In the genomic region with DNA sequence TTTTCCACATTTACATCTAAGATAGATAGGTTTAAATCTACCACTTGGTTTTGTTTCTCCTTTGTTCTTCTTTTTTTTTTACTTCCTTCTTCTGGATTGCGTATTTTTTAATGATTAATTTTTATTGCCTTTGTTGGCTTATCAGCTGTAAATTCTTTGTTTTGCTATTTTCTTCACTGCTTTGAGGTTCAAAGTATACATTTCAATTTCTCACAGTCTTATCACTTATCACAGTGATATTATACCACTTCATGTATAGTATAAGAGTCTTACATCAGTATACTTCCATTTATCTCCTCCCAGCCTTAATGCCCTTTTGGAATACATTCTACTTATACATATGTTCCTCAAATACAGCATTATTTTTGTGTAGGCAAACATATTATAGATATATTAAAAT, we compare ENCODE assay signal across 10 cellular contexts.
"Had no signal": no experiment of that assay in that cellular context is flagged by ENCODE, and none has a peak within 500 bp of the region (broad histone marks: within the 10 kb centered on the region; RNA-seq: fewer than 3 reads in every experiment).

No MANE protein-coding gene starts in this region.

- H3K27ac Mint-ChIP-seq: activated naive CD8-positive, alpha-beta T cell treated with anti-CD3 and anti-CD28 coated beads for 36 hours; T-helper 1 cell treated with Interleukin-12 subunit alpha and Interleukin-12 subunit beta and Interleukin-4 antibody, amounts not matched to agents 30 μg/mL and 1 μg/mL, for 36 hours had no signal

- H3K36me3 ChIP-seq: brain microvascular endothelial cell had no signal

- DNase-seq: activated CD4-positive, alpha-beta T cell treated with anti-CD3 and anti-CD28 coated beads, Interleukin-2, amount 50 U/mL, for 4 hours; activated effector memory CD4-positive, alpha-beta T cell treated with anti-CD3 and anti-CD28 coated beads, Interleukin-2, amount 50 U/mL, for 16 hours; activated naive CD8-positive, alpha-beta T cell treated with anti-CD3 and anti-CD28 coated beads for 36 hours; activated T-cell treated with anti-CD3 and anti-CD28 coated beads, Interleukin-2, amount 50 U/mL, for 1 hour; brain microvascular endothelial cell; cerebellar nuclear complex; dermis blood vessel endothelial cell; stimulated activated CD4-positive, alpha-beta T cell treated with anti-CD3 and anti-CD28 coated beads, Interleukin-4, amount 100 ng/mL, for 24 hours had no signal

- ATAC-seq: activated CD4-positive, CD25-positive, alpha-beta regulatory T cell treated with anti-CD3 and anti-CD28 coated beads, Interleukin-2, amount 50 U/mL, for 24 hours had no signal

- H3K27me3 ChIP-seq: brain microvascular endothelial cell had no signal

- H3K27ac ChIP-seq: brain microvascular endothelial cell had no signal

- H3K9me3 Mint-ChIP-seq: activated naive CD8-positive, alpha-beta T cell treated with anti-CD3 and anti-CD28 coated beads for 36 hours; T-helper 1 cell treated with Interleukin-12 subunit alpha and Interleukin-12 subunit beta and Interleukin-4 antibody, amounts not matched to agents 30 μg/mL and 1 μg/mL, for 36 hours had no signal

- H3K4me3 Mint-ChIP-seq: activated naive CD8-positive, alpha-beta T cell treated with anti-CD3 and anti-CD28 coated beads for 36 hours; T-helper 1 cell treated with Interleukin-12 subunit alpha and Interleukin-12 subunit beta and Interleukin-4 antibody, amounts not matched to agents 30 μg/mL and 1 μg/mL, for 36 hours had no signal

- H3K27me3 Mint-ChIP-seq: activated naive CD8-positive, alpha-beta T cell treated with anti-CD3 and anti-CD28 coated beads for 36 hours had no signal
